In genomic region chr7:29204491-29205281, GRCh38 we compare ENCODE assay signal across 17 cellular contexts. TPM values are rescaled to one million over a fixed set of nuclear protein-coding genes. Genes with fewer than 3 reads are reported as not detected.
DNase-seq lines count a peak whose midpoint lies in the region; TF ChIP-seq lines count a peak whose summit lies in the region.
"Had no signal": no experiment of that assay in that cellular context is flagged by ENCODE, and none has a peak within 500 bp of the region (broad histone marks: within the 10 kb centered on the region; RNA-seq: fewer than 3 reads in every experiment).

No MANE protein-coding gene starts in this region.

- H3K4me2 ChIP-seq in Karpas-422 (ENCODE audit: low read depth, low read length, poor library complexity, severe bottlenecking) = peak overlapping the region; percentile 13

- H4K20me1 ChIP-seq in Karpas-422 (ENCODE audit: insufficient read depth, low read depth, low read length) = no peaks in the 10 kb centered on the region

- peak; percentile 38 for DNase-seq in G401 (ENCODE audit: low spot score)
- no peak for DNase-seq in Karpas-422
- peak; percentile 75 for DNase-seq in SK-N-MC (ENCODE audit: low read depth, low spot score)
- DNase-seq in inferior parietal cortex (ENCODE audit: extremely low spot score) = no peak
- DNase-seq in osteocyte (ENCODE audit: extremely low spot score, unreplicated experiment) = no peak
- DNase-seq in activated CD8-positive, alpha-beta memory T cell treated with anti-CD3 and anti-CD28 coated beads for 24 hours = no peak
- no peak for DNase-seq in DMS153 treated with DMSO at 0.1 percent for 48 hours (lab: John Stamatoyannopoulos, UW; ENCODE audit: unreplicated experiment)
- DNase-seq: Caco-2, DMS79, Kasumi-1, NCI-H1417 treated with DMSO at 0.1 percent for 48 hours, NCI-H2029 treated with DMSO at 0.1 percent for 48 hours, NCI-H510A had no signal

- H3K4me3 Mint-ChIP-seq in osteocyte (ENCODE audit: unreplicated experiment) = no peak overlapping the region
- H3K4me3 Mint-ChIP-seq: CD14-positive monocyte had no signal

- H2AFZ ChIP-seq in Karpas-422 (ENCODE audit: low read length) = no peak overlapping the region

- in situ Hi-C loops in G401 (cut with HindIII; ENCODE audit: low sequenced_read_pairs) = no loop called here

- no peaks in the 10 kb centered on the region for H3K36me3 Mint-ChIP-seq in osteocyte (ENCODE audit: unreplicated experiment)

- H3K9me2 ChIP-seq in Karpas-422 (replicated peaks; ENCODE audit: insufficient read depth, low read length) = no peaks in the 10 kb centered on the region

- TF ChIP-seq RAD21 in liver (IDR thresholded peaks at IDR 0.05) = peak; percentile 11 to 43

- no peaks in the 10 kb centered on the region for H3K9me3 ChIP-seq in Karpas-422 (ENCODE audit: low read length)
- no peaks in the 10 kb centered on the region for H3K9me3 ChIP-seq in SK-N-MC (ENCODE audit: low read depth, low read length)
- no peaks in the 10 kb centered on the region for H3K9me3 ChIP-seq in liver (ENCODE audit: control insufficient read depth in 4 of 4, low read length in 3 of 4)
- H3K9me3 ChIP-seq: Caco-2, SJSA1 had no signal

- H3K4me3 ChIP-seq in Karpas-422 (ENCODE audit: low read length) = no peak overlapping the region
- H3K4me3 ChIP-seq in SK-N-MC = peak overlapping the region; percentile 45
- no peak overlapping the region for H3K4me3 ChIP-seq in liver (ENCODE audit: low read depth in 1 of 3, low read length in 3 of 3)
- H3K4me3 ChIP-seq: SJSA1 had no signal

- H3K36me3 ChIP-seq in Karpas-422 (ENCODE audit: insufficient read depth, low read length) = no peaks in the 10 kb centered on the region
- 0 out of 2 replicates have a peak, but pooled peaks cover 3% of the 10 kb centered on the region for H3K36me3 ChIP-seq in SK-N-MC (ENCODE audit: insufficient read depth, low read length)
- no peaks in the 10 kb centered on the region for H3K36me3 ChIP-seq in liver (ENCODE audit: control insufficient read depth in 4 of 4, insufficient read depth in 3 of 4, low read depth in 1 of 4, low read length in 3 of 4)
- H3K36me3 ChIP-seq: SJSA1 had no signal

- H3K9me3 Mint-ChIP-seq in osteocyte (ENCODE audit: unreplicated experiment) = no peaks in the 10 kb centered on the region
- H3K9me3 Mint-ChIP-seq: CD14-positive monocyte had no signal

- no peaks in the 10 kb centered on the region for H3K79me2 ChIP-seq in Karpas-422 (ENCODE audit: low read length)

- peaks cover 22% of the 10 kb centered on the region for H3K27me3 Mint-ChIP-seq in osteocyte (ENCODE audit: unreplicated experiment)

- H3K4me1 ChIP-seq in Karpas-422 (ENCODE audit: low read length) (peaks cover 72% of the 10 kb centered on the region), liver (ENCODE audit: control insufficient read depth in 4 of 4, insufficient read depth in 4 of 4, low read length in 3 of 4) (peaks cover 13 to 64% (median 51%) of the 10 kb centered on the region in 4 donors)
- H3K4me1 ChIP-seq: SJSA1 had no signal

- 45% methylated on average over 6 of the region's 6 CpGs for WGBS in liver

- H3K4me1 Mint-ChIP-seq in osteocyte (ENCODE audit: unreplicated experiment) = no peaks in the 10 kb centered on the region

- no peak overlapping the region for H3K27ac Mint-ChIP-seq in osteocyte (ENCODE audit: unreplicated experiment)

- H3K27ac ChIP-seq in Karpas-422 (ENCODE audit: low read length) (no peak overlapping the region), SK-N-MC (no peak overlapping the region), liver (ENCODE audit: low read depth in 1 of 2, low read length in 2 of 2) (peak overlapping the region; percentile 32 to 74)
- H3K27ac ChIP-seq: RWPE1, SJSA1 had no signal

- H3K27me3 ChIP-seq in Karpas-422 (ENCODE audit: low read length) (no peaks in the 10 kb centered on the region), liver (ENCODE audit: control insufficient read depth in 4 of 4, insufficient read depth in 4 of 4, low read length in 3 of 4) (no peaks in the 10 kb centered on the region)

- H3K9ac ChIP-seq in Karpas-422 (ENCODE audit: low read length) (no peak overlapping the region), SK-N-MC (ENCODE audit: insufficient read length) (no peak overlapping the region), liver (ENCODE audit: low read depth in 1 of 2, low read length in 2 of 2) (peak overlapping the region in 1 of 2 donors; percentile 65)

- TF ChIP-seq CTCF in liver (IDR thresholded peaks at IDR 0.05; ENCODE audit: low read depth, low read length, missing input control) = no peak
- TF ChIP-seq CTCF in osteocyte (IDR thresholded peaks at IDR 0.05) = no peak

TF ChIP-seq in liver, 16 proteins besides CTCF, POLR2A, EP300 and RAD21:
- TF ChIP-seq GABPA (IDR thresholded peaks at IDR 0.05 in 1 of 2, conservative IDR thresholded peaks at IDR 0.05 in 1 of 2) (no peak), TAF1 (conservative IDR thresholded peaks at IDR 0.05) (no peak), JUND (IDR thresholded peaks at IDR 0.05) (peak in 1 of 2 donors; percentile 42), FOXA2 (IDR thresholded peaks at IDR 0.05) (no peak), ZBTB33 (IDR thresholded peaks at IDR 0.05) (peak; percentile 54), YY1 (IDR thresholded peaks at IDR 0.05) (peak; percentile 40), FOXA1 (IDR thresholded peaks at IDR 0.05) (no peak), RXRA (IDR thresholded peaks at IDR 0.05) (peak; percentile 96 to 98), NR2F2 (IDR thresholded peaks at IDR 0.05) (no peak), EGR1 (IDR thresholded peaks at IDR 0.05; ENCODE audit: low read depth in 2 of 2) (no peak), MAX (IDR thresholded peaks at IDR 0.05) (peak; percentile 58), HNF4G (IDR thresholded peaks at IDR 0.05) (peak; percentile 67), REST (IDR thresholded peaks at IDR 0.05) (peak; percentile 54), SP1 (IDR thresholded peaks at IDR 0.05) (peak; percentile 91), HNF4A (conservative IDR thresholded peaks at IDR 0.05) (peak; percentile 95 to 96)
- TF ChIP-seq, protein P1, sequence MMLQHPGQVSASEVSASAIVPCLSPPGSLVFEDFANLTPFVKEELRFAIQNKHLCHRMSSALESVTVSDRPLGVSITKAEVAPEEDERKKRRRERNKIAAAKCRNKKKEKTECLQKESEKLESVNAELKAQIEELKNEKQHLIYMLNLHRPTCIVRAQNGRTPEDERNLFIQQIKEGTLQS (IDR thresholded peaks at IDR 0.05) = peak; percentile 20

RNA-seq across cellular contexts. Expression of gene CHN2, which starts 10.1 kb away (rescaled TPM):
- not detected in 2 replicates for total RNA-seq in G401 (2014; rRNA removed; shearing (Covaris generic))
- total RNA-seq in Karpas-422 (2014; rRNA removed; shearing (Covaris generic); ENCODE audit: low replicate concordance) = 3.3 and 9.1 TPM in 2 replicates
- 10 to 100 TPM; 10.2 to 25.4 TPM for total RNA-seq in liver
- polyA plus RNA-seq in liver = 10 to 100 TPM in 1 of 2 donors, 1 to 10 TPM in 1; 8.3 to 25.4 TPM
- 0.64 TPM in 1 of 2 replicates, not detected in the other for total RNA-seq in osteocyte

RNA-seq across cellular contexts. Expression of gene CPVL, which starts 58.3 kb away (rescaled TPM):
- not detected in 2 replicates for total RNA-seq in G401 (2014; rRNA removed; shearing (Covaris generic))
- total RNA-seq in Karpas-422 (2014; rRNA removed; shearing (Covaris generic); ENCODE audit: low replicate concordance) = not detected in 2 replicates
- total RNA-seq in liver (10 to 100 TPM; 12.0 to 39.0 TPM), osteocyte (2.0 and 2.4 TPM in 2 replicates)
- polyA plus RNA-seq in liver = 10 to 100 TPM in 1 of 2 donors, 1 to 10 TPM in 1; 6.0 to 13.7 TPM

Comparison
In these comparisons a context has a peak if more than half of its experiments do, and no peak if none do; other contexts are left out.
1. DNase-seq: peak in G401 (single experiment) and SK-N-MC (single experiment); none in Karpas-422 (single experiment), inferior parietal cortex (single experiment), osteocyte (single experiment), activated CD8-positive, alpha-beta memory T cell treated with anti-CD3 and anti-CD28 coated beads for 24 hours (single experiment) and DMS153 treated with DMSO at 0.1 percent for 48 hours (single experiment).
2. H3K27ac ChIP-seq: peak in liver (2 of 2); none in Karpas-422 (single experiment) and SK-N-MC (single experiment).